10 cellular contexts compared by ENCODE assay signal in genomic region chr5:154278908-154279307, GRCh38.
DNase-seq lines count a peak whose midpoint lies in the region; ATAC-seq and TF ChIP-seq lines count a peak whose summit lies in the region.
"Had no signal": no experiment of that assay in that cellular context is flagged by ENCODE, and none has a peak within 500 bp of the region (broad histone marks: within the 10 kb centered on the region; RNA-seq: fewer than 3 reads in every experiment).

No MANE protein-coding gene starts in this region.

- POLR2A ChIA-PET in HEK293T (lab: Yijun Ruan, JAX), result no interaction called here

- H3K36me3 ChIP-seq in brain microvascular endothelial cell (replicated peaks), result no peaks in the 10 kb centered on the region

- DNase-seq in RPMI7951 (ENCODE audit: low read depth) (peak; percentile 28), brain microvascular endothelial cell (no peak), HEK293T (ENCODE audit: extremely low spot score) (no peak), KG1 (lab: John Stamatoyannopoulos, UW) (no peak)
- DNase-seq: NCI-H1930, SK-N-SH had no signal

- H3K27ac ChIP-seq in brain microvascular endothelial cell, result no peak overlapping the region

- H3K27me3 ChIP-seq in brain microvascular endothelial cell (replicated peaks), result no peaks in the 10 kb centered on the region

- peak; percentile 68 for ATAC-seq in GM18861 (IDR thresholded peaks at IDR 0.05; ENCODE audit: unreplicated experiment)
- ATAC-seq in GM21515 (IDR thresholded peaks at IDR 0.05; ENCODE audit: unreplicated experiment), result peak; percentile 54
- ATAC-seq in HG03064 (IDR thresholded peaks at IDR 0.05; ENCODE audit: low read depth, unreplicated experiment), result peak; percentile 40
- no peak for ATAC-seq in GM18873 (IDR thresholded peaks at IDR 0.05; ENCODE audit: low FRiP score, unreplicated experiment)

- in situ Hi-C loops in brain microvascular endothelial cell (cut with HindIII; ENCODE audit: low pct_ligation_motif_present, low sequenced_read_pairs), result no loop called here

- no peak for TF ChIP-seq CTCF in brain microvascular endothelial cell (IDR thresholded peaks at IDR 0.05; ENCODE audit: low read depth, low read length, missing control alignments)

- CTCF ChIA-PET in HEK293T (lab: Yijun Ruan, JAX), result no interaction called here

- H3K4me3 ChIP-seq in brain microvascular endothelial cell (ENCODE audit: low read depth, low read length), result no peak overlapping the region

TF ChIP-seq in HEK293T, 16 proteins besides CTCF, POLR2A, EP300 and RAD21:
- TF ChIP-seq PKNOX1 (IDR thresholded peaks at IDR 0.05), result no peak
- TF ChIP-seq HDGF (IDR thresholded peaks at IDR 0.05; ENCODE audit: borderline replicate concordance), result no peak
- TF ChIP-seq FOXM1 (IDR thresholded peaks at IDR 0.05; ENCODE audit: borderline replicate concordance), result no peak
- TF ChIP-seq ZNF384 (IDR thresholded peaks at IDR 0.05), result no peak
